In genomic region chr3:122105626-122106025, GRCh38 we compare ENCODE assay signal across 19 cellular contexts. TPM values are rescaled to one million over a fixed set of nuclear protein-coding genes. Genes with fewer than 3 reads are reported as not detected.
DNase-seq lines count a peak whose midpoint lies in the region; ATAC-seq and TF ChIP-seq lines count a peak whose summit lies in the region.
"Had no signal": no experiment of that assay in that cellular context is flagged by ENCODE, and none has a peak within 500 bp of the region (broad histone marks: within the 10 kb centered on the region; RNA-seq: fewer than 3 reads in every experiment).

No MANE protein-coding gene starts in this region.

- no peak for ATAC-seq in T-helper 17 cell
- ATAC-seq: stimulated activated naive CD8-positive, alpha-beta T cell treated with anti-CD3 and anti-CD28 coated beads, Interleukin-15, amount 100 ng/mL, for 72 hours had no signal

- no peaks in the 10 kb centered on the region for H3K27me3 ChIP-seq in Peyer's patch

- TF ChIP-seq CTCF in Peyer's patch (IDR thresholded peaks at IDR 0.05) = no peak

- H3K9me3 ChIP-seq in T-helper 17 cell (ENCODE audit: control insufficient read depth, low read length, poor library complexity, severe bottlenecking) (no peaks in the 10 kb centered on the region), Peyer's patch (no peaks in the 10 kb centered on the region)

- H3K4me3 ChIP-seq in Peyer's patch = no peak overlapping the region

- no peak overlapping the region for H3K27ac Mint-ChIP-seq in T-helper 17 cell
- H3K27ac Mint-ChIP-seq: CD4-positive, alpha-beta T cell; stimulated activated naive CD8-positive, alpha-beta T cell treated with anti-CD3 and anti-CD28 coated beads, Interleukin-15, amount 100 ng/mL, for 72 hours; type B pancreatic cell had no signal

- H3K4me1 ChIP-seq in Peyer's patch = no peaks in the 10 kb centered on the region

- H3K27ac ChIP-seq in Peyer's patch = no peak overlapping the region

- no peaks in the 10 kb centered on the region for H3K36me3 Mint-ChIP-seq in T-helper 17 cell (ENCODE audit: low read depth)
- H3K36me3 Mint-ChIP-seq: type B pancreatic cell had no signal

- no peaks in the 10 kb centered on the region for H3K36me3 ChIP-seq in Peyer's patch

- no peak for TF ChIP-seq POLR2A in Peyer's patch (IDR thresholded peaks at IDR 0.05)

- H3K4me3 Mint-ChIP-seq in T-helper 17 cell = no peak overlapping the region
- H3K4me3 Mint-ChIP-seq: CD4-positive, alpha-beta T cell; stimulated activated naive CD8-positive, alpha-beta T cell treated with anti-CD3 and anti-CD28 coated beads, Interleukin-15, amount 100 ng/mL, for 72 hours; type B pancreatic cell had no signal

- peaks cover 2% of the 10 kb centered on the region for H3K27me3 Mint-ChIP-seq in T-helper 17 cell
- H3K27me3 Mint-ChIP-seq: type B pancreatic cell had no signal

- H3K4me1 Mint-ChIP-seq in T-helper 17 cell = peaks cover 19% of the 10 kb centered on the region
- H3K4me1 Mint-ChIP-seq: stimulated activated naive CD8-positive, alpha-beta T cell treated with anti-CD3 and anti-CD28 coated beads, Interleukin-15, amount 100 ng/mL, for 72 hours had no signal

- DNase-seq in AG20443 (ENCODE audit: low spot score) = peak; percentile 25
- peak; percentile 9 for DNase-seq in GM03348 (ENCODE audit: low spot score)
- DNase-seq in NCI-H345 (lab: John Stamatoyannopoulos, UW) = peak; percentile 58
- DNase-seq in iris pigment epithelial cell (ENCODE audit: low read depth) = peak; percentile 11
- DNase-seq in T-helper 17 cell = no peak
- no peak for DNase-seq in Peyer's patch
- DNase-seq in activated CD8-positive, alpha-beta memory T cell treated with anti-CD3 and anti-CD28 coated beads for 24 hours = no peak
- DNase-seq in ureter (ENCODE audit: low spot score) = no peak
- DNase-seq: ACHN; activated CD4-positive, alpha-beta T cell treated with anti-CD3 and anti-CD28 coated beads for 48 hours; activated CD8-positive, alpha-beta memory T cell treated with anti-CD3 and anti-CD28 coated beads, Interleukin-2, amount 50 U/mL, for 48 hours; activated gamma-delta T cell; amniotic stem cell; CD4-positive, alpha-beta T cell; central memory CD4-positive, alpha-beta T cell; NCI-H1436 treated with DMSO at 0.1 percent for 48 hours; NCI-H524; stimulated activated naive CD8-positive, alpha-beta T cell treated with anti-CD3 and anti-CD28 coated beads, Interleukin-15, amount 100 ng/mL, for 72 hours had no signal

RNA-seq across cellular contexts. Expression of gene CD86, which starts 50.5 kb away (rescaled TPM):
- total RNA-seq in T-helper 17 cell = 1 to 10 TPM; 1.3 to 4.3 TPM
- 10 to 100 TPM in 1 of 4 donors, 1 to 10 TPM in 1, not detected in 2; 1.7 to 10.7 TPM for total RNA-seq in Peyer's patch
- total RNA-seq in ureter = 3.0 TPM

Comparison
In these comparisons a context has a peak if more than half of its experiments do, and no peak if none do; other contexts are left out.
1. DNase-seq: peak in AG20443 (single experiment), GM03348 (single experiment), NCI-H345 (single experiment) and iris pigment epithelial cell (single experiment); none in T-helper 17 cell (0 of 3), Peyer's patch (0 of 3), activated CD8-positive, alpha-beta memory T cell treated with anti-CD3 and anti-CD28 coated beads for 24 hours (single experiment) and ureter (single experiment).